In genomic region chr18:31041346-31042067, GRCh38 we compare ENCODE assay signal across 8 cellular contexts. TPM values are rescaled to one million over a fixed set of nuclear protein-coding genes. Genes with fewer than 3 reads are reported as not detected.
DNase-seq lines count a peak whose midpoint lies in the region; ATAC-seq and FAIRE-seq lines count a peak whose summit lies in the region.
"Had no signal": no experiment of that assay in that cellular context is flagged by ENCODE, and none has a peak within 500 bp of the region (broad histone marks: within the 10 kb centered on the region; RNA-seq: fewer than 3 reads in every experiment).

No MANE protein-coding gene starts in this region.

- no peak for FAIRE-seq in small intestine (lab: Jason Lieb, UNC)
- FAIRE-seq: GM18507 had no signal

- H3K4me1 ChIP-seq in adipocyte (ENCODE audit: control insufficient read depth, insufficient read depth, low read length) (no peaks in the 10 kb centered on the region), small intestine (ENCODE audit: control insufficient read depth in 2 of 2, insufficient read depth in 1 of 2, low read depth in 1 of 2, low read length in 1 of 2) (peaks cover 0 to 6% of the 10 kb centered on the region in 2 donors)

- H3K9me3 ChIP-seq in adipocyte (ENCODE audit: control insufficient read depth, low read length) (no peaks in the 10 kb centered on the region), small intestine (ENCODE audit: control insufficient read depth, low read depth) (no peaks in the 10 kb centered on the region)

- no peaks in the 10 kb centered on the region for H3K36me3 ChIP-seq in adipocyte (ENCODE audit: control insufficient read depth, insufficient read depth, low read length, severe bottlenecking)
- no peaks in the 10 kb centered on the region for H3K36me3 ChIP-seq in small intestine (ENCODE audit: control insufficient read depth in 2 of 2, insufficient read depth in 2 of 2, low read length in 2 of 2)

- H3K9ac ChIP-seq in adipocyte (ENCODE audit: low read length): no peak overlapping the region

- ATAC-seq in HG02610 (IDR thresholded peaks at IDR 0.05; ENCODE audit: unreplicated experiment) (peak; percentile 14), HG03342 (IDR thresholded peaks at IDR 0.05; ENCODE audit: unreplicated experiment) (no peak), GM19395 (IDR thresholded peaks at IDR 0.05; ENCODE audit: unreplicated experiment) (no peak)

- WGBS in small intestine, 3 donors: 2 to 6% (median 4%) methylated on average over 50 to 51 of the region's 51 CpGs

- H3K4me3 ChIP-seq in adipocyte (ENCODE audit: low read length): peak overlapping the region; percentile 18
- peak overlapping the region; percentile 53 for H3K4me3 ChIP-seq in iPS-11a (ENCODE audit: low read depth, low read length)
- no peak overlapping the region for H3K4me3 ChIP-seq in small intestine (ENCODE audit: low read depth in 1 of 2, low read length in 2 of 2)

- H3K27me3 ChIP-seq in adipocyte (replicated peaks; ENCODE audit: control insufficient read depth, insufficient read depth, low read length): peaks cover 39% of the 10 kb centered on the region
- peaks cover 5 to 24% of the 10 kb centered on the region in 2 donors for H3K27me3 ChIP-seq in small intestine (ENCODE audit: control insufficient read depth in 2 of 2, insufficient read depth in 2 of 2, low read length in 2 of 2)

- H3K27ac ChIP-seq in small intestine (ENCODE audit: low read depth in 1 of 2, low read length in 1 of 2): no peak overlapping the region

- no peak for DNase-seq in adipocyte (ENCODE audit: low read depth)
- peak; percentile 36 for DNase-seq in small intestine
- DNase-seq in OCI-M1 (lab: John Stamatoyannopoulos, UW): no peak

RNA-seq across cellular contexts. Expression of gene DSC3, which starts 1.0 kb away (rescaled TPM):
- polyA plus RNA-seq in small intestine: under 1 TPM; under 0.01 to 0.27 (median 0.27) TPM

Comparison
In these comparisons a context has a peak if more than half of its experiments do, and no peak if none do; other contexts are left out.
1. H3K4me3 ChIP-seq: peak in adipocyte (single experiment) and iPS-11a (single experiment); none in small intestine (0 of 2).